Comparison of ENCODE assay signal across 19 cellular contexts in the genomic region with DNA sequence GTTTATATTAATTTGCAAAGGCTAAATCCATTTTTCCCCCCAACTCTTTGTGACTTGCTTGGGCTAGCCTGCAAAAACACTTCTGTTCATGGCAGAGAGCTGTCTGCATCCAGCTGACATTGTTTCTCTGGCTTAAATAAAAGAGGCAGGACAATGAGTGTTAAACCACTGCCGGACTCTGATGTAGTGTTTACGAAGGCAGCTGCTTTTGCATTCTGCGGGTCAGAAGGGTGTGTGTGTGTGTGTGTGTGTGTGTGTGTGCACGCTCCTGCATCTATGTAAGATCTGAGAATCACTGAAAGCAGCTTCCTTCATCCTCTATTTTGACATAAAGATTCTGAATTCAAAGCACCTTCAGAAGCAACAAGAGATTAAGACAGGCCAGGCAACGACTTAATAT. TPM values are rescaled to one million over a fixed set of nuclear protein-coding genes. Genes with fewer than 3 reads are reported as not detected.
A peak's percentile ranks its signal among the peaks of the same experiment; 100 is the strongest.
DNase-seq lines count a peak whose midpoint lies in the region; ATAC-seq and TF ChIP-seq lines count a peak whose summit lies in the region.
"Had no signal": no experiment of that assay in that cellular context is flagged by ENCODE, and none has a peak within 500 bp of the region (broad histone marks: within the 10 kb centered on the region; RNA-seq: fewer than 3 reads in every experiment).

No MANE protein-coding gene starts in this region.

- TF ChIP-seq CTCF in Panc1 (IDR thresholded peaks at IDR 0.05), result no peak
- no peak for TF ChIP-seq CTCF in fibroblast of mammary gland (conservative IDR thresholded peaks at IDR 0.05; ENCODE audit: control insufficient read depth, insufficient read depth, low read depth, low read length)
- no peak for TF ChIP-seq CTCF in nephron progenitor cell (IDR thresholded peaks at IDR 0.05)

- peaks cover 44% of the 10 kb centered on the region for H3F3A ChIP-seq in GM23248 (ENCODE audit: insufficient read depth)

- no TSS peak for BruUV-seq in Panc1 (replicated peaks; lab: Mats Ljungman, UMichigan)

- peaks cover 92% of the 10 kb centered on the region for H3K36me3 Mint-ChIP-seq in nephron progenitor cell (ENCODE audit: low read depth)

- no peak overlapping the region for H3K4me3 Mint-ChIP-seq in nephron progenitor cell
- H3K4me3 Mint-ChIP-seq: activated B cell treated with CpG ODN at 0.5 μM for 24 hours had no signal

- H3K4me3 ChIP-seq in GM23248, result no peak overlapping the region
- H3K4me3 ChIP-seq in Panc1 (ENCODE audit: low read depth in 2 of 2, low read length in 2 of 2), result no peak overlapping the region
- no peak overlapping the region for H3K4me3 ChIP-seq in fibroblast of mammary gland (ENCODE audit: control insufficient read depth, low read depth, low read length)
- H3K4me3 ChIP-seq: BLaER1 treated with 17β-estradiol and CSF1 and Interleukin-3, amounts not matched to agents 10 nM and 100 nM; dorsolateral prefrontal cortex; tibial artery had no signal

- DNase-seq in GM23248, result no peak
- DNase-seq in Panc1 (ENCODE audit: low read depth, low spot score), result no peak
- DNase-seq in fibroblast of mammary gland (ENCODE audit: low read depth), result peak; percentile 34
- no peak for DNase-seq in nephron progenitor cell
- no peak for DNase-seq in NCI-H146 treated with DMSO at 0.1 percent for 48 hours (lab: John Stamatoyannopoulos, UW; ENCODE audit: unreplicated experiment)
- no peak for DNase-seq in G401 (ENCODE audit: low spot score)
- DNase-seq: activated B cell treated with CpG ODN at 0.5 μM for 24 hours; activated gamma-delta T cell; anterior cingulate cortex; DND-41; dorsolateral prefrontal cortex; NCI-H146; NCI-H526; stimulated activated CD4-positive, alpha-beta T cell treated with anti-CD3 and anti-CD28 coated beads, Interleukin-4, amount 100 ng/mL, for 24 hours; T-helper 1 cell; tibial artery had no signal

- H3K4me1 Mint-ChIP-seq in nephron progenitor cell, result peaks cover 50% of the 10 kb centered on the region
- H3K4me1 Mint-ChIP-seq: activated B cell treated with CpG ODN at 0.5 μM for 24 hours had no signal

- H3K9ac ChIP-seq in GM23248, result peak overlapping the region; percentile 46; the same call in 1 of the 2 replicates
- H3K9ac ChIP-seq: BLaER1 treated with 17β-estradiol and CSF1 and Interleukin-3, amounts not matched to agents 10 nM and 100 nM had no signal

- POLR2A ChIA-PET in Panc1 (lab: Charles Lee), result interaction anchor here (0.6 to 0.7 kb wide), 3 partner anchors 59 to 72 kb away, joined by 3 to 7 read pairs (median 6); no protein-coding TSS in a partner anchor

- ATAC-seq in Panc1 (no peak), HG02970 (IDR thresholded peaks at IDR 0.05; ENCODE audit: low FRiP score, unreplicated experiment) (no peak), HG02571 (IDR thresholded peaks at IDR 0.05; ENCODE audit: unreplicated experiment) (no peak)

- H3K9me3 Mint-ChIP-seq in nephron progenitor cell, result peaks cover 21% of the 10 kb centered on the region

- H3K9me3 ChIP-seq in GM23248 (ENCODE audit: low read depth) (no peaks in the 10 kb centered on the region), Panc1 (ENCODE audit: control insufficient read depth, insufficient read depth, low read depth, low read length) (no peaks in the 10 kb centered on the region)
- H3K9me3 ChIP-seq: tibial artery had no signal

- intact Hi-C loops in Panc1 (cut with micrococcal nuclease; ENCODE audit: unreplicated experiment), result no loop called here

- H3K4me1 ChIP-seq in GM23248 (ENCODE audit: insufficient read depth) (peaks cover 33% of the 10 kb centered on the region), Panc1 (ENCODE audit: control insufficient read depth, insufficient read depth, low read length) (peaks cover 45% of the 10 kb centered on the region)

- in situ Hi-C loops in GM23248 (cut with MboI), result no loop called here
- in situ Hi-C loops in Panc1 (cut with HindIII; ENCODE audit: low pct_unique_long_range_greater_than_20kb, low sequenced_read_pairs), result no loop called here
- in situ Hi-C loops in G401 (cut with HindIII; ENCODE audit: low sequenced_read_pairs), result no loop called here

- H3K27ac ChIP-seq in GM23248, result peak overlapping the region; percentile 73
- H3K27ac ChIP-seq in Panc1 (ENCODE audit: low read length), result peak overlapping the region; percentile 96
- H3K27ac ChIP-seq: BLaER1 treated with 17β-estradiol and CSF1 and Interleukin-3, amounts not matched to agents 10 nM and 100 nM; dorsolateral prefrontal cortex; tibial artery had no signal

- peaks cover 3% of the 10 kb centered on the region for H3K27me3 Mint-ChIP-seq in nephron progenitor cell (ENCODE audit: low read depth, poor library complexity)

- no peaks in the 10 kb centered on the region for H4K20me1 ChIP-seq in GM23248 (ENCODE audit: insufficient read depth)

- H2AFZ ChIP-seq in GM23248, result no peak overlapping the region

- CTCF ChIA-PET in Panc1 (lab: Charles Lee), result no interaction called here

- H3K79me2 ChIP-seq in GM23248 (ENCODE audit: insufficient read depth), result peaks cover 100% of the 10 kb centered on the region

- peak overlapping the region; percentile 44 for H3K27ac Mint-ChIP-seq in nephron progenitor cell
- H3K27ac Mint-ChIP-seq: activated B cell treated with CpG ODN at 0.5 μM for 24 hours had no signal

- H3K27me3 ChIP-seq in GM23248 (replicated peaks; ENCODE audit: insufficient read depth), result no peaks in the 10 kb centered on the region
- no peaks in the 10 kb centered on the region for H3K27me3 ChIP-seq in Panc1 (ENCODE audit: control insufficient read depth, insufficient read depth, low read length)
- H3K27me3 ChIP-seq: BLaER1 treated with 17β-estradiol and CSF1 and Interleukin-3, amounts not matched to agents 10 nM and 100 nM; tibial artery had no signal

- no peaks in the 10 kb centered on the region for H3K9me2 ChIP-seq in GM23248 (ENCODE audit: insufficient read depth)

- WGBS in GM23248 (ENCODE audit: low coverage in 1 of 2, low lambda C conversion rate in 2 of 2, missing lambda C conversion rate in 2 of 2), 2 experiments, result 78% methylated on average over 5 of the region's 5 CpGs

- H3K36me3 ChIP-seq in GM23248 (ENCODE audit: low read depth) (peaks cover 16% of the 10 kb centered on the region), Panc1 (ENCODE audit: control insufficient read depth, insufficient read depth, low read length) (no peaks in the 10 kb centered on the region; the same call in 1 of the 2 replicates)
- H3K36me3 ChIP-seq: tibial artery had no signal

- no peak overlapping the region for H3K4me2 ChIP-seq in GM23248 (ENCODE audit: unreplicated experiment)
- H3K4me2 ChIP-seq: BLaER1 treated with 17β-estradiol and CSF1 and Interleukin-3, amounts not matched to agents 10 nM and 100 nM had no signal

RNA-seq across cellular contexts. Expression of a gene that starts 28.3 kb away (rescaled TPM):
- total RNA-seq in GM23248 (2014; rRNA removed; shearing (Covaris generic)), result 134 and 152 TPM in 2 replicates
- 175 and 184 TPM in 2 replicates for polyA plus RNA-seq in GM23248 (2016; fragmentation: Nextera tagmentation; extraction: Ambion mirVana)
- 93.4 TPM for total RNA-seq in Panc1 (2021; ENCODE audit: unreplicated experiment)
- polyA plus RNA-seq in Panc1 (2012; ENCODE audit: insufficient read length), result 75.5 TPM
- 4.0 and 17.1 TPM in 2 replicates for total RNA-seq in G401 (2014; rRNA removed; shearing (Covaris generic))
- total RNA-seq: activated B cell treated with CpG ODN at 0.5 μM for 24 hours had no signal
